8 cellular contexts compared by ENCODE assay signal in genomic region chr7:139357729-139358506, GRCh38. TPM values are rescaled to one million over a fixed set of nuclear protein-coding genes. Genes with fewer than 3 reads are reported as not detected.
DNase-seq lines count a peak whose midpoint lies in the region; ATAC-seq, FAIRE-seq and TF ChIP-seq lines count a peak whose summit lies in the region.
"Not testable (repeated sequence)": the region's sequence is repeated elsewhere in the genome, so short reads cannot be mapped to it uniquely, and the experiment has no call there.

No MANE protein-coding gene starts in this region.

- FAIRE-seq in GM12878 (lab: Jason Lieb, UNC) = not testable (repeated sequence)

- peak overlapping the region; percentile 98 for H3K27ac Mint-ChIP-seq in activated CD4-positive, alpha-beta T cell treated with anti-CD3 and anti-CD28 coated beads for 36 hours
- peak overlapping the region; percentile 96 for H3K27ac Mint-ChIP-seq in memory B cell

- H3K9me3 ChIP-seq in GM12878 (replicated peaks; ENCODE audit: control insufficient read depth, insufficient read depth, low read length); esophagus squamous epithelium; vagina: not testable (repeated sequence)

- not testable (repeated sequence) for TF ChIP-seq POLR2A in NB4 (IDR thresholded peaks at IDR 0.05; ENCODE audit: extremely low read depth, insufficient read length); GM12878 (IDR thresholded peaks at IDR 0.05; ENCODE audit: low read depth, low read length); esophagus squamous epithelium (IDR thresholded peaks at IDR 0.05); vagina (IDR thresholded peaks at IDR 0.05)

- H4K20me1 ChIP-seq in GM12878 (ENCODE audit: control insufficient read depth, insufficient read depth) = not testable (repeated sequence)

- BruUV-seq in GM12878 (replicated peaks; lab: Mats Ljungman, UMichigan) = not testable (repeated sequence)

- peak overlapping the region; percentile 76 for H3K4me2 ChIP-seq in GM12878 (ENCODE audit: control insufficient read depth, insufficient read depth)

- H3K27ac ChIP-seq in GM12878 (ENCODE audit: control insufficient read depth, insufficient read depth) (peak overlapping the region; percentile 98), esophagus squamous epithelium (peak overlapping the region; percentile 97 to 100 (median 100)), vagina (peak overlapping the region; percentile 100)

- not testable (repeated sequence) for TF ChIP-seq CTCF in GM06990 (IDR thresholded peaks at IDR 0.05; ENCODE audit: insufficient read depth, low read length, poor library complexity, severe bottlenecking); NB4 (IDR thresholded peaks at IDR 0.05; ENCODE audit: low read depth, low read length); GM12878 (IDR thresholded peaks at IDR 0.05 in 2 of 3, conservative IDR thresholded peaks at IDR 0.05 in 1 of 3; ENCODE audit: control insufficient read depth in 2 of 3, extremely low read depth in 1 of 3, insufficient read depth in 1 of 3, low read depth in 3 of 3, low read length in 3 of 3); esophagus squamous epithelium (IDR thresholded peaks at IDR 0.05); retinal pigment epithelial cell (conservative IDR thresholded peaks at IDR 0.05; ENCODE audit: low read depth, low read length); vagina (IDR thresholded peaks at IDR 0.05)

- peak overlapping the region; percentile 62 for H3K4me3 ChIP-seq in GM06990 (replicated peaks; ENCODE audit: low read depth, low read length)
- H3K4me3 ChIP-seq in NB4 (ENCODE audit: low read depth, low read length) = peak overlapping the region; percentile 83
- H3K4me3 ChIP-seq in GM12878 = peak overlapping the region; percentile 95
- H3K4me3 ChIP-seq in esophagus squamous epithelium = peak overlapping the region in 3 of 4 donors; percentile 84 to 100 (median 99)
- H3K4me3 ChIP-seq in retinal pigment epithelial cell (ENCODE audit: low read length) = peak overlapping the region; percentile 96
- peak overlapping the region; percentile 93 to 100 for H3K4me3 ChIP-seq in vagina

- in situ Hi-C loops in GM12878 (cut with MboI) = loop anchor here (5.0 to 25.0 kb wide), 2 partner anchors 246 to 1554 kb away; partner anchors contain the start of gene BRAF

- not testable (repeated sequence) for TF ChIP-seq EP300 in GM12878 (IDR thresholded peaks at IDR 0.05; ENCODE audit: borderline replicate concordance in 1 of 2, control insufficient read depth in 1 of 2, low read depth in 2 of 2, low read length in 2 of 2)

- H3K36me3 ChIP-seq in GM06990 (ENCODE audit: control insufficient read depth, insufficient read depth, low read length); GM12878 (ENCODE audit: control insufficient read depth in 2 of 2, insufficient read depth in 2 of 2, low read length in 1 of 2); esophagus squamous epithelium; vagina: not testable (repeated sequence)

- WGBS in GM12878 (ENCODE audit: insufficient coverage, insufficient replicate concordance, low lambda C conversion rate, missing lambda C conversion rate) = 91% methylated on average over 27 of the region's 27 CpGs
- WGBS in esophagus squamous epithelium, 2 donors = 90 to 94% methylated on average over 23 to 27 of the region's 27 CpGs

- H3K4me3 Mint-ChIP-seq in activated CD4-positive, alpha-beta T cell treated with anti-CD3 and anti-CD28 coated beads for 36 hours = peak overlapping the region; percentile 99
- H3K4me3 Mint-ChIP-seq in memory B cell = peak overlapping the region; percentile 98

- not testable (repeated sequence) for H3K9me3 Mint-ChIP-seq in activated CD4-positive, alpha-beta T cell treated with anti-CD3 and anti-CD28 coated beads for 36 hours (ENCODE audit: low read depth); memory B cell

- POLR2A ChIA-PET in activated CD4-positive, alpha-beta T cell treated with anti-CD3 and anti-CD28 coated beads for 36 hours (lab: Charles Lee) = interaction anchor here (0.6 to 1.0 kb wide), 6 partner anchors 13 to 1313 kb away, joined by 3 to 6 read pairs (median 3); no protein-coding TSS in a partner anchor
- POLR2A ChIA-PET in GM12878 (lab: Charles Lee) = interaction anchor here (0.6 kb wide), 1 partner anchor 10 kb away, joined by 3 read pairs; no protein-coding TSS in a partner anchor

- not testable (repeated sequence) for H3K27me3 ChIP-seq in GM06990 (replicated peaks; ENCODE audit: control insufficient read depth, insufficient read depth, low read length); GM12878 (replicated peaks in 1 of 2; ENCODE audit: control insufficient read depth in 2 of 2, insufficient read depth in 2 of 2, low read length in 1 of 2); esophagus squamous epithelium; vagina

- not testable (repeated sequence) for DNase-seq in GM06990 (ENCODE audit: extremely low read depth, insufficient read length); NB4 (ENCODE audit: low read depth); activated CD4-positive, alpha-beta T cell treated with anti-CD3 and anti-CD28 coated beads for 36 hours; GM12878 (ENCODE audit: low read depth, low spot score); esophagus squamous epithelium (lab: John Stamatoyannopoulos, UW); memory B cell (ENCODE audit: low spot score in 2 of 2); retinal pigment epithelial cell (ENCODE audit: low read depth); vagina (ENCODE audit: extremely low spot score in 2 of 2)

- H2AFZ ChIP-seq in GM12878 (ENCODE audit: control insufficient read depth, low read depth, low read length) = peak overlapping the region; percentile 33

- RAD21 ChIA-PET in GM12878 (lab: Charles Lee; ENCODE audit: unreplicated experiment) = not testable (repeated sequence)

- CTCF ChIA-PET in activated CD4-positive, alpha-beta T cell treated with anti-CD3 and anti-CD28 coated beads for 36 hours (lab: Charles Lee) = interaction anchor here (1.0 kb wide), 1 partner anchor 37 kb away, joined by 3 read pairs; no protein-coding TSS in a partner anchor
- CTCF ChIA-PET in GM12878 (lab: Yijun Ruan, JAX) = interaction anchor here (1.6 kb wide), 1 partner anchor 18 kb away, joined by 7 read pairs; no protein-coding TSS in a partner anchor

- peak overlapping the region; percentile 100 for H3K9ac ChIP-seq in GM12878 (ENCODE audit: control insufficient read depth, insufficient read depth, low read length)

- not testable (repeated sequence) for ATAC-seq in activated CD4-positive, alpha-beta T cell treated with anti-CD3 and anti-CD28 coated beads for 36 hours; GM12878; memory B cell (ENCODE audit: low read depth)

- intact Hi-C loops in activated CD4-positive, alpha-beta T cell treated with anti-CD3 and anti-CD28 coated beads for 36 hours (cut with DNase I, micrococcal nuclease) = loop anchor here (2.0 to 5.0 kb wide), 3 partner anchors 249 to 1121 kb away; partner anchors contain the start of genes MKRN1 (in 1 of the 2), TRIM24 (in 1 of the 2) and ZC3HAV1 (in 1 of the 2)
- intact Hi-C loops in GM12878 (cut with micrococcal nuclease; ENCODE audit: unreplicated experiment) = loop anchor here (5.0 kb wide), 1 partner anchor 241 kb away; no protein-coding TSS in a partner anchor
- intact Hi-C loops in esophagus squamous epithelium (cut with DNase I) = not testable (repeated sequence)
- intact Hi-C loops in vagina (cut with DNase I) = loop anchor here (2.0 kb wide), 1 partner anchor 17 kb away; the partner anchor contains the start of gene FMC1

- not testable (repeated sequence) for TF ChIP-seq RAD21 in GM12878 (IDR thresholded peaks at IDR 0.05; ENCODE audit: insufficient read depth, low read depth, low read length)

- peaks cover 25% of the 10 kb centered on the region for H3K36me3 Mint-ChIP-seq in activated CD4-positive, alpha-beta T cell treated with anti-CD3 and anti-CD28 coated beads for 36 hours (ENCODE audit: low read depth)
- not testable (repeated sequence) for H3K36me3 Mint-ChIP-seq in memory B cell

- H3K4me1 Mint-ChIP-seq in activated CD4-positive, alpha-beta T cell treated with anti-CD3 and anti-CD28 coated beads for 36 hours = peaks cover 14% of the 10 kb centered on the region
- H3K4me1 Mint-ChIP-seq in memory B cell = not testable (repeated sequence)

- SMC1A ChIA-PET in GM12878 (lab: Charles Lee; ENCODE audit: uncharacterized antibody, unreplicated experiment) = interaction anchor here (0.6 kb wide), 1 partner anchor 367 kb away, joined by 3 read pairs; no protein-coding TSS in a partner anchor

- H3K79me2 ChIP-seq in GM12878 (ENCODE audit: control insufficient read depth, insufficient read depth, low read length) = peaks cover 47% of the 10 kb centered on the region

- not testable (repeated sequence) for H3K4me1 ChIP-seq in GM12878 (ENCODE audit: control insufficient read depth, insufficient read depth, low read length)
- peaks cover 14 to 36% (median 23%) of the 10 kb centered on the region in 3 donors for H3K4me1 ChIP-seq in esophagus squamous epithelium
- H3K4me1 ChIP-seq in vagina = peaks cover 21% of the 10 kb centered on the region

- H3K27me3 Mint-ChIP-seq in activated CD4-positive, alpha-beta T cell treated with anti-CD3 and anti-CD28 coated beads for 36 hours; memory B cell: not testable (repeated sequence)

RNA-seq across cellular contexts. Expression of gene LUC7L2, which starts 1.8 kb away (rescaled TPM):
- total RNA-seq in activated CD4-positive, alpha-beta T cell treated with anti-CD3 and anti-CD28 coated beads for 36 hours = 100 to 1,000 TPM; 124 to 126 TPM
- total RNA-seq in GM12878 (2013; cell fraction: nucleolus; rRNA removed) = 224 and 228 TPM in 2 replicates
- total RNA-seq in GM12878 (2014; rRNA removed) = 48.8 and 51.8 TPM in 2 replicates
- 68.4 and 69.3 TPM in 2 replicates for total RNA-seq in GM12878 (2014; rRNA removed; fragmentation: Illumina TruSeq; extraction: Trizol)
- 86.5 and 98.7 TPM in 2 replicates for total RNA-seq in GM12878 (2021)
- 41.1 TPM for polyA plus RNA-seq in GM12878 (2011; ENCODE audit: low read depth)
- 66.3 and 82.2 TPM in 2 replicates for polyA plus RNA-seq in GM12878 (2011; rRNA removed)
- 25.7 and 55.8 TPM in 2 replicates for polyA plus RNA-seq in GM12878 (2011; cell fraction: cytosol; rRNA removed)
- polyA plus RNA-seq in GM12878 (2011; cell fraction: nucleus; rRNA removed) = 104 and 130 TPM in 2 replicates
- polyA plus RNA-seq in GM12878 (2012) = 67.6 and 78.5 TPM in 2 replicates
- polyA plus RNA-seq in GM12878 (2014; fragmentation: Illumina TruSeq; extraction: Trizol) = 78.7 and 100.0 TPM in 2 replicates
- 10 to 100 TPM; 31.7 to 37.8 TPM for polyA plus RNA-seq in GM12878 (2014; fragmentation: Nextera tagmentation; extraction: Ambion mirVana)
- 57.6 and 69.1 TPM in 2 replicates for polyA plus RNA-seq in GM12878 (2014; rRNA removed)
- polyA plus RNA-seq in GM12878 (2016; fragmentation: Nextera tagmentation; extraction: Ambion mirVana) = 10 to 100 TPM; 68.0 to 75.7 TPM
- polyA minus RNA-seq in GM12878 (2011; rRNA and poly(A)+ RNA removed) = 41.7 and 64.0 TPM in 2 replicates
- 19.2 and 29.2 TPM in 2 replicates for polyA minus RNA-seq in GM12878 (2011; cell fraction: cytosol; rRNA and poly(A)+ RNA removed)
- 141 and 271 TPM in 2 replicates for polyA minus RNA-seq in GM12878 (2011; cell fraction: nucleus; rRNA and poly(A)+ RNA removed)
- total RNA-seq in esophagus squamous epithelium = 10 to 100 TPM; 29.4 to 77.6 (median 50.0) TPM
- 51.8 TPM for total RNA-seq in vagina

RNA-seq across cellular contexts. Expression of gene FMC1, which starts 16.8 kb away (rescaled TPM):
- 1 to 10 TPM; 1.7 to 7.8 TPM for total RNA-seq in activated CD4-positive, alpha-beta T cell treated with anti-CD3 and anti-CD28 coated beads for 36 hours
- 2.6 and 4.2 TPM in 2 replicates for total RNA-seq in GM12878 (2013; cell fraction: nucleolus; rRNA removed)
- total RNA-seq in GM12878 (2014; rRNA removed) = 10.5 and 11.4 TPM in 2 replicates
- 5.4 and 5.5 TPM in 2 replicates for total RNA-seq in GM12878 (2014; rRNA removed; fragmentation: Illumina TruSeq; extraction: Trizol)
- total RNA-seq in GM12878 (2021) = 10.9 and 11.9 TPM in 2 replicates
- polyA plus RNA-seq in GM12878 (2011; ENCODE audit: low read depth) = 9.1 TPM
- polyA plus RNA-seq in GM12878 (2011; rRNA removed) = 13.2 and 13.5 TPM in 2 replicates
- 15.9 and 22.3 TPM in 2 replicates for polyA plus RNA-seq in GM12878 (2011; cell fraction: cytosol; rRNA removed)
- 8.8 and 14.0 TPM in 2 replicates for polyA plus RNA-seq in GM12878 (2011; cell fraction: nucleus; rRNA removed)
- 11.2 and 19.5 TPM in 2 replicates for polyA plus RNA-seq in GM12878 (2012)
- 2.7 and 4.2 TPM in 2 replicates for polyA plus RNA-seq in GM12878 (2014; fragmentation: Illumina TruSeq; extraction: Trizol)
- 10 to 100 TPM; 50.5 to 60.4 TPM for polyA plus RNA-seq in GM12878 (2014; fragmentation: Nextera tagmentation; extraction: Ambion mirVana)
- 16.1 and 18.1 TPM in 2 replicates for polyA plus RNA-seq in GM12878 (2014; rRNA removed)
- 10 to 100 TPM; 57.2 to 58.9 TPM for polyA plus RNA-seq in GM12878 (2016; fragmentation: Nextera tagmentation; extraction: Ambion mirVana)
- polyA minus RNA-seq in GM12878 (2011; rRNA and poly(A)+ RNA removed) = 3.0 and 3.1 TPM in 2 replicates
- polyA minus RNA-seq in GM12878 (2011; cell fraction: cytosol; rRNA and poly(A)+ RNA removed) = 1.2 TPM in 1 of 2 replicates, not detected in the other
- 3.1 and 5.4 TPM in 2 replicates for polyA minus RNA-seq in GM12878 (2011; cell fraction: nucleus; rRNA and poly(A)+ RNA removed)
- total RNA-seq in esophagus squamous epithelium = 10 to 100 TPM in 1 of 4 donors, 1 to 10 TPM in 2, under 1 TPM in 1; 0.91 to 12.6 (median 4.4) TPM
- total RNA-seq in vagina = 8.6 TPM
